10 cellular contexts compared by ENCODE assay signal in the genomic region with DNA sequence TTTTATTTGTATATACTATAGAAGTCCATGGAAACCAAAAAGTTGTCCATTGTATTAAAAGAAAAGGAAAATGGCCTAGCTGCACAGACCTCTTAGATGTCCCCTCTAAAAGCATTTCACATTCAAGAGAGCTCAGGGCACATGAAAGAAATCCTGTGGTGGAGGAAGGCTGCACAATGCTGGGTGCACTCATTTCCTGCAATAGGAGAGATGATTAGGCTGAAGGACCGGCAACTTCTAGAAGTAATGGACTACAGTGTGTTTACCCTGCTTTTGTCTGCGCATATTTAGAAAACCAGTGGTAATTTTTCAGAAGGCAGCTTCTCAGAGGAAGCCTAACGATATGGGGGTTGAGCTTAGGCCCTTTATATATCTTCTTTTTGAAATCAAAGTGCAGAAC.
"Had no signal": no experiment of that assay in that cellular context is flagged by ENCODE, and none has a peak within 500 bp of the region (broad histone marks: within the 10 kb centered on the region; RNA-seq: fewer than 3 reads in every experiment).

No MANE protein-coding gene starts in this region.

- H3K9me3 ChIP-seq: esophagus squamous epithelium had no signal

- DNase-seq: activated CD4-positive, alpha-beta T cell treated with anti-CD3 and anti-CD28 coated beads for 1 hour; activated CD4-positive, alpha-beta T cell treated with anti-CD3 and anti-CD28 coated beads, Interleukin-2, amount 50 U/mL, for 4 hours; activated naive CD4-positive, alpha-beta T cell treated with anti-CD3 and anti-CD28 coated beads for 36 hours; activated T-cell treated with anti-CD3 and anti-CD28 coated beads for 4 hours; esophagus squamous epithelium; glutamatergic neuron; mesendoderm; nephron progenitor cell; stimulated activated CD4-positive, alpha-beta T cell treated with anti-CD3 and anti-CD28 coated beads, Interleukin-12 subunit alpha, Interleukin-12 subunit beta, amount 100 ng/mL, for 4 hours had no signal

- H3K4me3 ChIP-seq: esophagus squamous epithelium had no signal

- H3K36me3 Mint-ChIP-seq: stimulated activated effector memory CD8-positive, alpha-beta T cell treated with anti-CD3 and anti-CD28 coated beads, Interleukin-12 subunit alpha, Interleukin-12 subunit beta, amount 100 ng/mL, for 72 hours had no signal

- H3K27ac ChIP-seq: esophagus squamous epithelium had no signal

- H3K4me3 Mint-ChIP-seq: activated naive CD4-positive, alpha-beta T cell treated with anti-CD3 and anti-CD28 coated beads for 36 hours; nephron progenitor cell; stimulated activated effector memory CD8-positive, alpha-beta T cell treated with anti-CD3 and anti-CD28 coated beads, Interleukin-12 subunit alpha, Interleukin-12 subunit beta, amount 100 ng/mL, for 72 hours had no signal

- H3K36me3 ChIP-seq: esophagus squamous epithelium had no signal

- H3K27ac Mint-ChIP-seq: activated naive CD4-positive, alpha-beta T cell treated with anti-CD3 and anti-CD28 coated beads for 36 hours; nephron progenitor cell; stimulated activated effector memory CD8-positive, alpha-beta T cell treated with anti-CD3 and anti-CD28 coated beads, Interleukin-12 subunit alpha, Interleukin-12 subunit beta, amount 100 ng/mL, for 72 hours had no signal

- H3K27me3 ChIP-seq: esophagus squamous epithelium had no signal

- H3K9me3 Mint-ChIP-seq: activated naive CD4-positive, alpha-beta T cell treated with anti-CD3 and anti-CD28 coated beads for 36 hours; stimulated activated effector memory CD8-positive, alpha-beta T cell treated with anti-CD3 and anti-CD28 coated beads, Interleukin-12 subunit alpha, Interleukin-12 subunit beta, amount 100 ng/mL, for 72 hours had no signal
